18 cellular contexts compared by ENCODE assay signal in genomic region chr11:115364892-115365291, GRCh38.
"Had no signal": no experiment of that assay in that cellular context is flagged by ENCODE, and none has a peak within 500 bp of the region (broad histone marks: within the 10 kb centered on the region; RNA-seq: fewer than 3 reads in every experiment).

No MANE protein-coding gene starts in this region.

- H3K4me1 Mint-ChIP-seq: activated naive CD4-positive, alpha-beta T cell treated with anti-CD3 and anti-CD28 coated beads, Interleukin-2, amount 50 U/mL, for 24 hours; activated naive CD8-positive, alpha-beta T cell treated with anti-CD3 and anti-CD28 coated beads, Interleukin-2, amount 50 U/mL, for 24 hours; naive B cell had no signal

- H3K27ac Mint-ChIP-seq: activated CD8-positive, alpha-beta T cell treated with anti-CD3 and anti-CD28 coated beads for 36 hours; activated naive CD4-positive, alpha-beta T cell treated with anti-CD3 and anti-CD28 coated beads, Interleukin-2, amount 50 U/mL, for 24 hours; activated naive CD8-positive, alpha-beta T cell treated with anti-CD3 and anti-CD28 coated beads, Interleukin-2, amount 50 U/mL, for 24 hours; activated T-helper 2 cell treated with anti-CD3 and anti-CD28 coated beads, Interferon-gamma antibody, Interleukin-2, Interleukin-4, amounts not matched to agents 10 μg/mL and 5 μg/mL and 100 μg/mL, durations not matched to agents 14 hours and 24 hours and 36 hours; mesothelial cell of epicardium; naive B cell; nephron progenitor cell; progenitor cell of endocrine pancreas; WTC11 had no signal

- H3K9me3 Mint-ChIP-seq: activated CD8-positive, alpha-beta T cell treated with anti-CD3 and anti-CD28 coated beads for 36 hours; activated naive CD4-positive, alpha-beta T cell treated with anti-CD3 and anti-CD28 coated beads, Interleukin-2, amount 50 U/mL, for 24 hours; activated naive CD8-positive, alpha-beta T cell treated with anti-CD3 and anti-CD28 coated beads, Interleukin-2, amount 50 U/mL, for 24 hours; activated T-helper 2 cell treated with anti-CD3 and anti-CD28 coated beads, Interferon-gamma antibody, Interleukin-2, Interleukin-4, amounts not matched to agents 10 μg/mL and 5 μg/mL and 100 μg/mL, durations not matched to agents 14 hours and 24 hours and 36 hours; mesothelial cell of epicardium; nephron progenitor cell; WTC11 had no signal

- H3K36me3 Mint-ChIP-seq: activated naive CD4-positive, alpha-beta T cell treated with anti-CD3 and anti-CD28 coated beads, Interleukin-2, amount 50 U/mL, for 24 hours; mesothelial cell of epicardium; naive B cell; WTC11 had no signal

- ATAC-seq: activated CD8-positive, alpha-beta T cell treated with anti-CD3 and anti-CD28 coated beads for 36 hours; activated naive CD8-positive, alpha-beta T cell treated with anti-CD3 and anti-CD28 coated beads, Interleukin-2, amount 50 U/mL, for 24 hours; left lung; WTC11 had no signal

- DNase-seq: activated CD4-positive, alpha-beta T cell treated with anti-CD3 and anti-CD28 coated beads, Interleukin-2, amount 50 U/mL, for 1 hour; activated CD8-positive, alpha-beta T cell treated with anti-CD3 and anti-CD28 coated beads for 36 hours; activated naive CD8-positive, alpha-beta T cell treated with anti-CD3 and anti-CD28 coated beads, Interleukin-2, amount 50 U/mL, for 24 hours; activated T-cell treated with anti-CD3 and anti-CD28 coated beads, Interleukin-2, amount 50 U/mL, for 48 hours; dermis blood vessel endothelial cell; effector CD4-positive, alpha-beta T cell; foreskin melanocyte; kidney glomerular epithelial cell; left lung; naive B cell; nephron progenitor cell; stimulated activated naive CD4-positive, alpha-beta T cell; T-helper 2 cell had no signal

- H3K27me3 Mint-ChIP-seq: activated naive CD4-positive, alpha-beta T cell treated with anti-CD3 and anti-CD28 coated beads, Interleukin-2, amount 50 U/mL, for 24 hours; activated naive CD8-positive, alpha-beta T cell treated with anti-CD3 and anti-CD28 coated beads, Interleukin-2, amount 50 U/mL, for 24 hours; naive B cell; progenitor cell of endocrine pancreas had no signal

- H3K4me3 Mint-ChIP-seq: activated CD8-positive, alpha-beta T cell treated with anti-CD3 and anti-CD28 coated beads for 36 hours; activated naive CD4-positive, alpha-beta T cell treated with anti-CD3 and anti-CD28 coated beads, Interleukin-2, amount 50 U/mL, for 24 hours; activated naive CD8-positive, alpha-beta T cell treated with anti-CD3 and anti-CD28 coated beads, Interleukin-2, amount 50 U/mL, for 24 hours; mesothelial cell of epicardium; naive B cell; nephron progenitor cell; WTC11 had no signal
